ENCODE assay signal across 1 cellular context in the genomic region with DNA sequence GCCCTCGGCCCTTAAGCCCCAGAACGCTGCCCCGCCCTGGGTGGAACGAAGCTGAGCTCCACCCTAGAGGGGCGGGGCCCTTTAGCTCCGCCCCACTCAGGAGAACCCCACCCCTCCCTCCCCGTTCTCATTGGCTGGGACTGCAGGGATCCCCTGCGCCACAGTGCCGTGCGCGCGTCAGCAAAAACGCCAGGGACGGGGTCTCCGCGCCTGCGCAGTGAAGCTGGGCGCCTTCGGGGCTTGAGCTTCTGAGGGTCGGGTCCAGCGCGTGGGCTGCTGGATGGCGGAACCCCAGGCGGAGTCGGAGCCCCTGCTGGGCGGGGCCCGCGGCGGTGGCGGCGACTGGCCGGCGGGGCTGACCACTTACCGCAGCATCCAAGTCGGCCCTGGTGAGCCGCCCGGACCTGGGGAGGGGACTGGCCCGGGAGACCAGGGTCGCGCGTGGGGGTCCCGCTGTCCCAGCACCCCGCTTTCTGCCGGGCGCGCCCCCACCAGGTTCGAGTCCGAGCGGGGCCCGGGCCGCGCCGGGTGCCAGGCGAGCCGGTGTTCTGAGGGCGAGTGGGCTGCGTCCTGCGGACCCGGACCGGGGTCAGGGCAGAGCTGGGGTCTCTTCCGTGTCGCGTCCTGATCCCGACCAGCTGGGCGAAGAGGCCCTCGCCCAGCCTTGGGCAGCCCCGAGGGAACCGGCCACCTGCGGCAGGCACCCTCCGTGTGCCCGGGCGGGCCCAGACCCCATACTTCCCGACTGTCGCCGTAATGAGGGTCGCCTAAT.
A peak's percentile ranks its signal among the peaks of the same experiment; 100 is the strongest.
TF ChIP-seq lines count a peak whose summit lies in the region.

A gene (plus strand): TSS at position 215 of the 772 bp plus-strand sequence. CDS start 66 bp downstream, at position 281.

TF ChIP-seq in GM23338, 12 proteins besides CTCF, POLR2A, EP300 and RAD21 (continued from another document):
- TF ChIP-seq, protein P1, sequence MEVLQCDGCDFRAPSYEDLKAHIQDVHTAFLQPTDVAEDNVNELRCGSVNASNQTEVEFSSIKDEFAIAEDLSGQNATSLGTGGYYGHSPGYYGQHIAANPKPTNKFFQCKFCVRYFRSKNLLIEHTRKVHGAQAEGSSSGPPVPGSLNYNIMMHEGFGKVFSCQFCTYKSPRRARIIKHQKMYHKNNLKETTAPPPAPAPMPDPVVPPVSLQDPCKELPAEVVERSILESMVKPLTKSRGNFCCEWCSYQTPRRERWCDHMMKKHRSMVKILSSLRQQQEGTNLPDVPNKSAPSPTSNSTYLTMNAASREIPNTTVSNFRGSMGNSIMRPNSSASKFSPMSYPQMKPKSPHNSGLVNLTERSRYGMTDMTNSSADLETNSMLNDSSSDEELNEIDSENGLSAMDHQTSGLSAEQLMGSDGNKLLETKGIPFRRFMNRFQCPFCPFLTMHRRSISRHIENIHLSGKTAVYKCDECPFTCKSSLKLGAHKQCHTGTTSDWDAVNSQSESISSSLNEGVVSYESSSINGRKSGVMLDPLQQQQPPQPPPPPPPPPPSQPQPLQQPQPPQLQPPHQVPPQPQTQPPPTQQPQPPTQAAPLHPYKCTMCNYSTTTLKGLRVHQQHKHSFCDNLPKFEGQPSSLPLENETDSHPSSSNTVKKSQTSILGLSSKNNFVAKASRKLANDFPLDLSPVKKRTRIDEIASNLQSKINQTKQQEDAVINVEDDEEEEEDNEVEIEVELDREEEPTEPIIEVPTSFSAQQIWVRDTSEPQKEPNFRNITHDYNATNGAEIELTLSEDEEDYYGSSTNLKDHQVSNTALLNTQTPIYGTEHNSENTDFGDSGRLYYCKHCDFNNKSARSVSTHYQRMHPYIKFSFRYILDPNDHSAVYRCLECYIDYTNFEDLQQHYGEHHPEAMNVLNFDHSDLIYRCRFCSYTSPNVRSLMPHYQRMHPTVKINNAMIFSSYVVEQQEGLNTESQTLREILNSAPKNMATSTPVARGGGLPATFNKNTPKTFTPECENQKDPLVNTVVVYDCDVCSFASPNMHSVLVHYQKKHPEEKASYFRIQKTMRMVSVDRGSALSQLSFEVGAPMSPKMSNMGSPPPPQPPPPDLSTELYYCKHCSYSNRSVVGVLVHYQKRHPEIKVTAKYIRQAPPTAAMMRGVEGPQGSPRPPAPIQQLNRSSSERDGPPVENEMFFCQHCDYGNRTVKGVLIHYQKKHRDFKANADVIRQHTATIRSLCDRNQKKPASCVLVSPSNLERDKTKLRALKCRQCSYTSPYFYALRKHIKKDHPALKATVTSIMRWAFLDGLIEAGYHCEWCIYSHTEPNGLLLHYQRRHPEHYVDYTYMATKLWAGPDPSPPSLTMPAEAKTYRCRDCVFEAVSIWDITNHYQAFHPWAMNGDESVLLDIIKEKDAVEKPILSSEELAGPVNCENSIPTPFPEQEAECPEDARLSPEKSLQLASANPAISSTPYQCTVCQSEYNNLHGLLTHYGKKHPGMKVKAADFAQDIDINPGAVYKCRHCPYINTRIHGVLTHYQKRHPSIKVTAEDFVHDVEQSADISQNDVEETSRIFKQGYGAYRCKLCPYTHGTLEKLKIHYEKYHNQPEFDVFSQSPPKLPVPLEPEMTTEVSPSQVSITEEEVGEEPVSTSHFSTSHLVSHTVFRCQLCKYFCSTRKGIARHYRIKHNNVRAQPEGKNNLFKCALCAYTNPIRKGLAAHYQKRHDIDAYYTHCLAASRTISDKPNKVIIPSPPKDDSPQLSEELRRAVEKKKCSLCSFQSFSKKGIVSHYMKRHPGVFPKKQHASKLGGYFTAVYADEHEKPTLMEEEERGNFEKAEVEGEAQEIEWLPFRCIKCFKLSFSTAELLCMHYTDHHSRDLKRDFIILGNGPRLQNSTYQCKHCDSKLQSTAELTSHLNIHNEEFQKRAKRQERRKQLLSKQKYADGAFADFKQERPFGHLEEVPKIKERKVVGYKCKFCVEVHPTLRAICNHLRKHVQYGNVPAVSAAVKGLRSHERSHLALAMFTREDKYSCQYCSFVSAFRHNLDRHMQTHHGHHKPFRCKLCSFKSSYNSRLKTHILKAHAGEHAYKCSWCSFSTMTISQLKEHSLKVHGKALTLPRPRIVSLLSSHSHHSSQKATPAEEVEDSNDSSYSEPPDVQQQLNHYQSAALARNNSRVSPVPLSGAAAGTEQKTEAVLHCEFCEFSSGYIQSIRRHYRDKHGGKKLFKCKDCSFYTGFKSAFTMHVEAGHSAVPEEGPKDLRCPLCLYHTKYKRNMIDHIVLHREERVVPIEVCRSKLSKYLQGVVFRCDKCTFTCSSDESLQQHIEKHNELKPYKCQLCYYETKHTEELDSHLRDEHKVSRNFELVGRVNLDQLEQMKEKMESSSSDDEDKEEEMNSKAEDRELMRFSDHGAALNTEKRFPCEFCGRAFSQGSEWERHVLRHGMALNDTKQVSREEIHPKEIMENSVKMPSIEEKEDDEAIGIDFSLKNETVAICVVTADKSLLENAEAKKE (CRISPR knock-in tag; IDR thresholded peaks at IDR 0.05) = no peak
- TF ChIP-seq CREB1 (CRISPR knock-in tag; IDR thresholded peaks at IDR 0.05; ENCODE audit: low read depth) = peak; percentile 72
- no peak for TF ChIP-seq STAT1 (IDR thresholded peaks at IDR 0.05; ENCODE audit: unreplicated experiment)
- TF ChIP-seq, protein P2, sequence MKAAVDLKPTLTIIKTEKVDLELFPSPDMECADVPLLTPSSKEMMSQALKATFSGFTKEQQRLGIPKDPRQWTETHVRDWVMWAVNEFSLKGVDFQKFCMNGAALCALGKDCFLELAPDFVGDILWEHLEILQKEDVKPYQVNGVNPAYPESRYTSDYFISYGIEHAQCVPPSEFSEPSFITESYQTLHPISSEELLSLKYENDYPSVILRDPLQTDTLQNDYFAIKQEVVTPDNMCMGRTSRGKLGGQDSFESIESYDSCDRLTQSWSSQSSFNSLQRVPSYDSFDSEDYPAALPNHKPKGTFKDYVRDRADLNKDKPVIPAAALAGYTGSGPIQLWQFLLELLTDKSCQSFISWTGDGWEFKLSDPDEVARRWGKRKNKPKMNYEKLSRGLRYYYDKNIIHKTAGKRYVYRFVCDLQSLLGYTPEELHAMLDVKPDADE (IDR thresholded peaks at IDR 0.05) = no peak
- no peak for TF ChIP-seq EZH2phosphoT487 (IDR thresholded peaks at IDR 0.05; ENCODE audit: unreplicated experiment)
- TF ChIP-seq, protein P3, sequence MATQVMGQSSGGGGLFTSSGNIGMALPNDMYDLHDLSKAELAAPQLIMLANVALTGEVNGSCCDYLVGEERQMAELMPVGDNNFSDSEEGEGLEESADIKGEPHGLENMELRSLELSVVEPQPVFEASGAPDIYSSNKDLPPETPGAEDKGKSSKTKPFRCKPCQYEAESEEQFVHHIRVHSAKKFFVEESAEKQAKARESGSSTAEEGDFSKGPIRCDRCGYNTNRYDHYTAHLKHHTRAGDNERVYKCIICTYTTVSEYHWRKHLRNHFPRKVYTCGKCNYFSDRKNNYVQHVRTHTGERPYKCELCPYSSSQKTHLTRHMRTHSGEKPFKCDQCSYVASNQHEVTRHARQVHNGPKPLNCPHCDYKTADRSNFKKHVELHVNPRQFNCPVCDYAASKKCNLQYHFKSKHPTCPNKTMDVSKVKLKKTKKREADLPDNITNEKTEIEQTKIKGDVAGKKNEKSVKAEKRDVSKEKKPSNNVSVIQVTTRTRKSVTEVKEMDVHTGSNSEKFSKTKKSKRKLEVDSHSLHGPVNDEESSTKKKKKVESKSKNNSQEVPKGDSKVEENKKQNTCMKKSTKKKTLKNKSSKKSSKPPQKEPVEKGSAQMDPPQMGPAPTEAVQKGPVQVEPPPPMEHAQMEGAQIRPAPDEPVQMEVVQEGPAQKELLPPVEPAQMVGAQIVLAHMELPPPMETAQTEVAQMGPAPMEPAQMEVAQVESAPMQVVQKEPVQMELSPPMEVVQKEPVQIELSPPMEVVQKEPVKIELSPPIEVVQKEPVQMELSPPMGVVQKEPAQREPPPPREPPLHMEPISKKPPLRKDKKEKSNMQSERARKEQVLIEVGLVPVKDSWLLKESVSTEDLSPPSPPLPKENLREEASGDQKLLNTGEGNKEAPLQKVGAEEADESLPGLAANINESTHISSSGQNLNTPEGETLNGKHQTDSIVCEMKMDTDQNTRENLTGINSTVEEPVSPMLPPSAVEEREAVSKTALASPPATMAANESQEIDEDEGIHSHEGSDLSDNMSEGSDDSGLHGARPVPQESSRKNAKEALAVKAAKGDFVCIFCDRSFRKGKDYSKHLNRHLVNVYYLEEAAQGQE (IDR thresholded peaks at IDR 0.05; ENCODE audit: unreplicated experiment) = no peak
- TF ChIP-seq NANOG (IDR thresholded peaks at IDR 0.05; ENCODE audit: borderline replicate concordance) = no peak
